8 cellular contexts compared by ENCODE assay signal in the genomic region with DNA sequence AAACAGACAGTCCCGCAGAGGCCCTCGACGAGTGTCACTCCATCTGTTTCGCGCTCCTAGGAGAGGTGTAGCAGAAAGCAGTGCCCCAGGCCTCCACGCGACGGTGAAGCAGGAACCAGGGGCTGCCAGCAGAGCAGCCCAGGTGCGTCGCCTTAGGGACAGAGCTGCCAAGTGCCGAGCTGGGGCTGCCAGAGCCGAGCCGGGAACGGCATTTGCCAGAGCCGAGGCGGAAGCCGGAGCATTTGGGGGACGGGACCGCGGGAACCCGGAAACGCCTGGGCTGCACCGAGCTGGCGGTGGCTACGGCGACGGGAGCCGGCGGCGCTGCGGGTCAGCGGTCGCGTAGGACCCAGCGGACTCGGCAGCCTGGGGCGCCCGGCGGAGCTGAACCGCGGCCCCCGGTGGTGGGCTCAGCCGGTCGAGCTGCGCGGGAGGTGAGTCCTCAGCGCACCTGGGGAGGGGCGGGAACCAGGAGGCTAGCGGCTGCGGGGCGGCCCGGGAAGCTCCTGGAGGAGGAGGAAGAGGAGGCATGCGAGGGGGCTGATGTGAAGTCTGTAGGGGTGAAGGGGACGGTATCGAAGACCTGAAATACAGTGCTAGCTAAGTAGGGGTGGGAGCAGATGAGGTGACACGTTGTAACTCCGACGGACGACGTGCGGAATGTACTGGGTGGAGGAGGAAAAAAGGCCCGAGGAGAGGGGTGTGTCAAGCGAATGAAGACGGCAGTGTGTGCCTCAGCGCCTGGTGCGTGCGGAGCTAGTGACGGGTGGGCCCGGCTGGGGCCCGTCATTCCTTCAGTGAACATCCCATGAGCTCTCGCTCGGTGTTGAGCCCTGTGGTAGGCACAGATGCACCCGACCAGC. TPM values are rescaled to one million over a fixed set of nuclear protein-coding genes. Genes with fewer than 3 reads are reported as not detected.
DNase-seq lines count a peak whose midpoint lies in the region; ATAC-seq and TF ChIP-seq lines count a peak whose summit lies in the region.

TSS of gene SLC35A3 (plus strand) at position 268 of the 863 bp plus-strand sequence. CDS start 23,559 bp downstream, outside the sequence.

- no peaks in the 10 kb centered on the region for H3K9me3 Mint-ChIP-seq in Calu3 (ENCODE audit: low read depth, unreplicated experiment)

- BruUV-seq in Calu3 (replicated peaks; lab: Mats Ljungman, UMichigan) = no TSS peak

- H3K36me3 ChIP-seq in OCI-LY3 (replicated peaks; ENCODE audit: low read depth, low read length) = no peaks in the 10 kb centered on the region
- peaks cover 0 to 4% of the 10 kb centered on the region in 2 donors for H3K36me3 ChIP-seq in muscle layer of duodenum (ENCODE audit: control insufficient read depth in 1 of 2, insufficient read depth in 2 of 2, low read length in 2 of 2)

- ATAC-seq in GM21360 (IDR thresholded peaks at IDR 0.05; ENCODE audit: unreplicated experiment) (peak; percentile 91), esophagus mucosa (peak; percentile 94)

- H3K27me3 ChIP-seq in OCI-LY3 (ENCODE audit: low read depth, low read length) (no peaks in the 10 kb centered on the region), muscle layer of duodenum (ENCODE audit: low read depth, low read length) (no peaks in the 10 kb centered on the region)

- no peak for TF ChIP-seq CTCF in Calu3 (IDR thresholded peaks at IDR 0.05; ENCODE audit: unreplicated experiment)
- TF ChIP-seq CTCF in OCI-LY3 (IDR thresholded peaks at IDR 0.05; ENCODE audit: low read depth, low read length) = no peak

- H3K4me2 ChIP-seq in OCI-LY3 (ENCODE audit: low read length) = peak within 1 kb of the TSS; percentile 79

- peak within 1 kb of the TSS; percentile 96 for H2AFZ ChIP-seq in OCI-LY3 (ENCODE audit: low read depth, low read length)

- H3K4me1 ChIP-seq in OCI-LY3 (ENCODE audit: low read length) = peaks cover 9% of the 10 kb centered on the region; the same call in 1 of the 2 replicates
- peaks cover 5 to 11% of the 10 kb centered on the region in 2 donors for H3K4me1 ChIP-seq in muscle layer of duodenum (ENCODE audit: control insufficient read depth in 1 of 2, insufficient read depth in 2 of 2, low read length in 2 of 2)

- H3K4me3 ChIP-seq in OCI-LY3 (ENCODE audit: low read length) = peak within 1 kb of the TSS; percentile 98
- peak within 1 kb of the TSS; percentile 95 to 98 for H3K4me3 ChIP-seq in muscle layer of duodenum (ENCODE audit: low read depth in 1 of 2, low read length in 2 of 2)

- peaks cover 10% of the 10 kb centered on the region for H3K79me2 ChIP-seq in OCI-LY3 (ENCODE audit: low read length)

- H3K27ac Mint-ChIP-seq in Calu3 (ENCODE audit: unreplicated experiment) = peak within 1 kb of the TSS; percentile 88

- H3K4me1 Mint-ChIP-seq in Calu3 (ENCODE audit: low read depth, unreplicated experiment) = peaks cover 17% of the 10 kb centered on the region

- H3K9me3 ChIP-seq in OCI-LY3 (ENCODE audit: insufficient read depth, low read length) (no peaks in the 10 kb centered on the region), muscle layer of duodenum (ENCODE audit: control insufficient read depth in 1 of 2, low read length in 2 of 2) (no peaks in the 10 kb centered on the region)

- H3K4me3 Mint-ChIP-seq in Calu3 (ENCODE audit: low read depth, unreplicated experiment) = peak within 1 kb of the TSS; percentile 98

- intact Hi-C loops in Calu3 (cut with micrococcal nuclease; ENCODE audit: unreplicated experiment) = no loop called here

- H3K9ac ChIP-seq in OCI-LY3 (ENCODE audit: low read length) = peak within 1 kb of the TSS; percentile 75

- CTCF ChIA-PET in Calu3 (lab: Charles Lee) = interaction anchor here (0.6 to 0.9 kb wide), 2 partner anchors 56 to 904 kb away, joined by 3 read pairs; no protein-coding TSS in a partner anchor

- no peaks in the 10 kb centered on the region for H3K27me3 Mint-ChIP-seq in Calu3 (ENCODE audit: unreplicated experiment)

- H3K36me3 Mint-ChIP-seq in Calu3 (ENCODE audit: insufficient read depth, unreplicated experiment) = peaks cover 29% of the 10 kb centered on the region

- H4K20me1 ChIP-seq in OCI-LY3 (ENCODE audit: insufficient read depth, low read length) = no peaks in the 10 kb centered on the region

- peak within 1 kb of the TSS; percentile 33 for H3K27ac ChIP-seq in OCI-LY3 (ENCODE audit: low read length)
- H3K27ac ChIP-seq in muscle layer of duodenum (ENCODE audit: low read length) = peak within 1 kb of the TSS; percentile 80

- DNase-seq in Calu3 = peak; percentile 88
- peak; percentile 93 for DNase-seq in HT-29 (ENCODE audit: low spot score)
- peak; percentile 81 for DNase-seq in activated T-cell treated with anti-CD3 and anti-CD28 coated beads for 48 hours (ENCODE audit: low read depth)
- peak; percentile 38 to 68 for DNase-seq in stimulated activated CD8-positive, alpha-beta memory T cell treated with anti-CD3 and anti-CD28 coated beads, Interleukin-7, amount 100 ng/mL, for 4 hours (ENCODE audit: low read depth in 2 of 2)

RNA-seq across cellular contexts. Expression of gene SLC35A3, which starts in this region (rescaled TPM):
- total RNA-seq in Calu3 (2022) (31.2 and 33.9 TPM in 2 replicates), esophagus mucosa (21.9 TPM)
- 30.5 and 30.8 TPM in 2 replicates for total RNA-seq in HT-29 (2014; rRNA removed; shearing (Covaris generic))

Comparison
In these comparisons a context has a peak if more than half of its experiments do, and no peak if none do; other contexts are left out.
1. Peak in every context shown above with its lines: DNase-seq, ATAC-seq, H3K4me3 ChIP-seq and H3K27ac ChIP-seq.